Comparison of ENCODE assay signal across 9 cellular contexts in the genomic region with DNA sequence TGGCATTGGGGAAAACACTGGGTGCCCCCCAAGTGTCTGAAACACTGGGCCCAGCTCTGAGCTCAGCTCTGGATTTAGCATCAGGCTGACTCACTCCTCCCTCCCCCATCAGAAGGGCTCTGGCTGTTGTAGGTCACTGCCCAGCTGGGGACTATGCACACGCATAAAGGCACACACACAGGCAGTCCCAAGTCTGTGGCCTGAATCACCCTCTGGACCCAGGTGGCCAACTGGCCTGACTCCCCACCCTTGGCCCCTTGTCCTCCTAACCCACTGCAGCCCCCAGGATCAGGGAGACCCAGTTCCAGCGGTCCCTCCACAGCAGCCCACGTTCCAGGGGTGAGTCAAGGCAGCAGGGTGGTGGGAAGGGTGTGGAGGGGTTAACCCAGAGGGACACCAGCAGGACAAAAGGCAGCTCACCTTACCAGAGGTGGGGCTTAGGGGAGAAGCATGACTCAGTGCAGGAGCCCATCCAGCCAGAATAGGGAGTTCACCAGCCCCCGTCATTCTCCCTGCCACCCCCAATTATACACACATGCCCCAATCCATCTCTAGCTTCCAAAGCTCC. TPM values are rescaled to one million over a fixed set of nuclear protein-coding genes. Genes with fewer than 3 reads are reported as not detected.
DNase-seq lines count a peak whose midpoint lies in the region; FAIRE-seq and TF ChIP-seq lines count a peak whose summit lies in the region.
"Had no signal": no experiment of that assay in that cellular context is flagged by ENCODE, and none has a peak within 500 bp of the region (broad histone marks: within the 10 kb centered on the region; RNA-seq: fewer than 3 reads in every experiment).

No MANE protein-coding gene starts in this region.

- POLR2A ChIA-PET in activated CD4-positive, alpha-beta memory T cell treated with anti-CD3 and anti-CD28 coated beads for 36 hours (lab: Charles Lee): interaction anchor here (2.1 kb wide), 1 partner anchor 8 kb away, joined by 13 read pairs; no protein-coding TSS in a partner anchor
- POLR2A ChIA-PET in activated CD4-positive, alpha-beta memory T cell treated with anti-CD3 and anti-CD28 coated beads, Interleukin-2, amount 10 ng/mL, durations not matched to agents 7 days and 5 days (lab: Charles Lee): interaction anchor here (1.4 to 1.6 kb wide), 4 partner anchors 11 to 181 kb away, joined by 3 to 6 read pairs (median 5); no protein-coding TSS in a partner anchor

- H3K4me3 Mint-ChIP-seq in activated CD4-positive, alpha-beta memory T cell treated with anti-CD3 and anti-CD28 coated beads for 36 hours: no peak overlapping the region
- H3K4me3 Mint-ChIP-seq in activated CD4-positive, alpha-beta memory T cell treated with anti-CD3 and anti-CD28 coated beads, Interleukin-2, amount 10 ng/mL, durations not matched to agents 7 days and 5 days: no peak overlapping the region
- H3K4me3 Mint-ChIP-seq in brain (peak overlapping the region in 1 of 5 experiments; percentile 39), type B pancreatic cell (no peak overlapping the region)

- FAIRE-seq in urothelium cell line (lab: Jason Lieb, UNC): peak; percentile 23

- peak overlapping the region; percentile 45 for H3K27ac Mint-ChIP-seq in activated CD4-positive, alpha-beta memory T cell treated with anti-CD3 and anti-CD28 coated beads for 36 hours
- H3K27ac Mint-ChIP-seq in activated CD4-positive, alpha-beta memory T cell treated with anti-CD3 and anti-CD28 coated beads, Interleukin-2, amount 10 ng/mL, durations not matched to agents 7 days and 5 days: no peak overlapping the region
- peak overlapping the region in 3 of 5 experiments; percentile 61 to 75 (median 66) for H3K27ac Mint-ChIP-seq in brain
- no peak overlapping the region for H3K27ac Mint-ChIP-seq in type B pancreatic cell

- H3K9me3 Mint-ChIP-seq in activated CD4-positive, alpha-beta memory T cell treated with anti-CD3 and anti-CD28 coated beads for 36 hours: no peaks in the 10 kb centered on the region
- H3K9me3 Mint-ChIP-seq in activated CD4-positive, alpha-beta memory T cell treated with anti-CD3 and anti-CD28 coated beads, Interleukin-2, amount 10 ng/mL, durations not matched to agents 7 days and 5 days: no peaks in the 10 kb centered on the region
- H3K9me3 Mint-ChIP-seq in brain (no peaks in the 10 kb centered on the region), type B pancreatic cell (no peaks in the 10 kb centered on the region)

- peaks cover 63% of the 10 kb centered on the region for H3K4me1 Mint-ChIP-seq in activated CD4-positive, alpha-beta memory T cell treated with anti-CD3 and anti-CD28 coated beads for 36 hours (ENCODE audit: low read depth)
- peaks cover 61% of the 10 kb centered on the region for H3K4me1 Mint-ChIP-seq in activated CD4-positive, alpha-beta memory T cell treated with anti-CD3 and anti-CD28 coated beads, Interleukin-2, amount 10 ng/mL, durations not matched to agents 7 days and 5 days
- peaks cover 50% of the 10 kb centered on the region for H3K4me1 Mint-ChIP-seq in brain
- H3K4me1 Mint-ChIP-seq in type B pancreatic cell (ENCODE audit: unreplicated experiment): peaks cover 9% of the 10 kb centered on the region

- intact Hi-C loops in activated CD4-positive, alpha-beta memory T cell treated with anti-CD3 and anti-CD28 coated beads for 36 hours (cut with micrococcal nuclease): no loop called here

- no peaks in the 10 kb centered on the region for H3K27me3 Mint-ChIP-seq in activated CD4-positive, alpha-beta memory T cell treated with anti-CD3 and anti-CD28 coated beads for 36 hours
- no peaks in the 10 kb centered on the region for H3K27me3 Mint-ChIP-seq in activated CD4-positive, alpha-beta memory T cell treated with anti-CD3 and anti-CD28 coated beads, Interleukin-2, amount 10 ng/mL, durations not matched to agents 7 days and 5 days
- H3K27me3 Mint-ChIP-seq in brain: no peaks in the 10 kb centered on the region
- no peaks in the 10 kb centered on the region for H3K27me3 Mint-ChIP-seq in type B pancreatic cell

- CTCF ChIA-PET in activated CD4-positive, alpha-beta memory T cell treated with anti-CD3 and anti-CD28 coated beads for 36 hours (lab: Charles Lee): interaction anchor here (1.0 to 18.9 kb wide), 7 partner anchors 9 to 384 kb away, joined by 3 to 394 read pairs (median 7); partner anchors contain the start of gene MYO18A
- CTCF ChIA-PET in activated CD4-positive, alpha-beta memory T cell treated with anti-CD3 and anti-CD28 coated beads, Interleukin-2, amount 10 ng/mL, durations not matched to agents 7 days and 5 days (lab: Charles Lee): interaction anchor here (0.7 to 12.3 kb wide), 5 partner anchors 9 to 167 kb away, joined by 4 to 140 read pairs (median 17); no protein-coding TSS in a partner anchor

- DNase-seq in activated CD4-positive, alpha-beta memory T cell treated with anti-CD3 and anti-CD28 coated beads for 36 hours: peak; percentile 29
- no peak for DNase-seq in activated CD4-positive, alpha-beta memory T cell treated with anti-CD3 and anti-CD28 coated beads, Interleukin-2, amount 10 ng/mL, durations not matched to agents 7 days and 5 days
- DNase-seq in iPS-NIHi11 (ENCODE audit: low spot score) (peak; percentile 58), urothelium cell line (ENCODE audit: low spot score) (peak; percentile 72), GM19238 (ENCODE audit: insufficient read length, low spot score) (no peak), type B pancreatic cell (ENCODE audit: extremely low spot score, unreplicated experiment) (no peak), OCI-M2 (lab: John Stamatoyannopoulos, UW; ENCODE audit: unreplicated experiment) (no peak)
- DNase-seq: 8988T had no signal

- H3K36me3 Mint-ChIP-seq in activated CD4-positive, alpha-beta memory T cell treated with anti-CD3 and anti-CD28 coated beads for 36 hours: peaks cover 2% of the 10 kb centered on the region
- peaks cover 26% of the 10 kb centered on the region for H3K36me3 Mint-ChIP-seq in activated CD4-positive, alpha-beta memory T cell treated with anti-CD3 and anti-CD28 coated beads, Interleukin-2, amount 10 ng/mL, durations not matched to agents 7 days and 5 days (ENCODE audit: low read depth)
- H3K36me3 Mint-ChIP-seq in brain: no peaks in the 10 kb centered on the region
- no peaks in the 10 kb centered on the region for H3K36me3 Mint-ChIP-seq in type B pancreatic cell

- TF ChIP-seq CTCF in brain (conservative IDR thresholded peaks at IDR 0.05) (no peak), type B pancreatic cell (conservative IDR thresholded peaks at IDR 0.05) (no peak)

RNA-seq across cellular contexts. Expression of gene MYO18A, which starts 47.0 kb away (rescaled TPM):
- 10 to 100 TPM; 46.3 to 47.1 TPM for total RNA-seq in activated CD4-positive, alpha-beta memory T cell treated with anti-CD3 and anti-CD28 coated beads for 36 hours
- 100 to 1,000 TPM in 1 of 2 experiments, 10 to 100 TPM in 1; 92.6 to 100 TPM for total RNA-seq in activated CD4-positive, alpha-beta memory T cell treated with anti-CD3 and anti-CD28 coated beads, Interleukin-2, amount 10 ng/mL, durations not matched to agents 7 days and 5 days
- polyA plus RNA-seq in brain (ENCODE audit: insufficient read depth, low read depth, low replicate concordance): 55.9 TPM
- 46.6 and 49.1 TPM in 2 replicates for total RNA-seq in type B pancreatic cell (ENCODE audit: low replicate concordance)

Comparison
In these comparisons a context has a peak if more than half of its experiments do, and no peak if none do; other contexts are left out.
1. DNase-seq: peak in activated CD4-positive, alpha-beta memory T cell treated with anti-CD3 and anti-CD28 coated beads for 36 hours (single experiment), iPS-NIHi11 (single experiment) and urothelium cell line (single experiment); none in activated CD4-positive, alpha-beta memory T cell treated with anti-CD3 and anti-CD28 coated beads, Interleukin-2, amount 10 ng/mL, durations not matched to agents 7 days and 5 days (single experiment), GM19238 (single experiment), type B pancreatic cell (single experiment) and OCI-M2 (single experiment).
2. H3K27ac Mint-ChIP-seq: peak in activated CD4-positive, alpha-beta memory T cell treated with anti-CD3 and anti-CD28 coated beads for 36 hours (single experiment) and brain (3 of 5); none in activated CD4-positive, alpha-beta memory T cell treated with anti-CD3 and anti-CD28 coated beads, Interleukin-2, amount 10 ng/mL, durations not matched to agents 7 days and 5 days (single experiment) and type B pancreatic cell (single experiment).